In the genomic region with DNA sequence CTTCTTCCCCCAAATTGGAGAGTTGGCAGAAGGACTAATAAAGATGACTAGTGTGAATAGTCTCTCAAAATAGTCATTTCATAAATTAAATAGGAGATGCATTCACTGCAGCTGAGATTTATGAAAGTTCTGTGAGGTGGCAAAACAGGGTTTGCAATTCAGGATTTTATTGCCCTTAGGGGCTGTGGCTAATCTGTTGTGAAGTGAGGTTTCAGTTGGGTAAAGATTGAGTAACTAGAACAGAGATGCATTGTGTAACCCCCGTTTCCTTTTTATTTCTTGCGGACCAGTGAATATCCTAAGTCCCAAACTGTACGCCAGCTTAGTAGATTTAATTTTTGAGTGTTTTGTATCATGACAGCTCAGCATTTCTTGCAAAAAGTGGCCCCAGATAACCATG, we compare ENCODE assay signal across 16 cellular contexts. TPM values are rescaled to one million over a fixed set of nuclear protein-coding genes. Genes with fewer than 3 reads are reported as not detected.
DNase-seq lines count a peak whose midpoint lies in the region; ATAC-seq and TF ChIP-seq lines count a peak whose summit lies in the region.
"Had no signal": no experiment of that assay in that cellular context is flagged by ENCODE, and none has a peak within 500 bp of the region (broad histone marks: within the 10 kb centered on the region; RNA-seq: fewer than 3 reads in every experiment).

No MANE protein-coding gene starts in this region.

- no peak overlapping the region for H3K9ac ChIP-seq in GM23248

- no peak for ATAC-seq in effector memory CD8-positive, alpha-beta T cell (replicated peaks)
- no peak for ATAC-seq in HG02884 (IDR thresholded peaks at IDR 0.05; ENCODE audit: unreplicated experiment)
- ATAC-seq: stimulated activated effector memory CD8-positive, alpha-beta T cell treated with anti-CD3 and anti-CD28 coated beads, Interleukin-12 subunit alpha, Interleukin-12 subunit beta, amount 100 ng/mL, for 72 hours had no signal

- no peaks in the 10 kb centered on the region for H3K27me3 Mint-ChIP-seq in osteocyte (ENCODE audit: unreplicated experiment)
- H3K27me3 Mint-ChIP-seq in effector memory CD8-positive, alpha-beta T cell: no peaks in the 10 kb centered on the region

- no peaks in the 10 kb centered on the region for H3F3A ChIP-seq in GM23248 (ENCODE audit: insufficient read depth)

- no peak for TF ChIP-seq CTCF in esophagus muscularis mucosa (IDR thresholded peaks at IDR 0.05)
- no peak for TF ChIP-seq CTCF in osteoblast (IDR thresholded peaks at IDR 0.05; ENCODE audit: extremely low read depth, low read depth, low read length)
- TF ChIP-seq CTCF in osteocyte (IDR thresholded peaks at IDR 0.05): no peak

- H3K36me3 Mint-ChIP-seq in osteocyte (ENCODE audit: unreplicated experiment): peaks cover 20% of the 10 kb centered on the region
- no peaks in the 10 kb centered on the region for H3K36me3 Mint-ChIP-seq in effector memory CD8-positive, alpha-beta T cell (ENCODE audit: insufficient read depth)
- H3K36me3 Mint-ChIP-seq: stimulated activated effector memory CD8-positive, alpha-beta T cell treated with anti-CD3 and anti-CD28 coated beads, Interleukin-12 subunit alpha, Interleukin-12 subunit beta, amount 100 ng/mL, for 72 hours had no signal

- H3K79me2 ChIP-seq in osteoblast (ENCODE audit: insufficient read depth, low read length) (no peaks in the 10 kb centered on the region), GM23248 (ENCODE audit: insufficient read depth) (no peaks in the 10 kb centered on the region)

- DNase-seq in GF-D8 (lab: John Stamatoyannopoulos, UW) (peak; percentile 89), SIG-M5 treated with dmso at 0.1 percent for 504 hours (lab: John Stamatoyannopoulos, UW; ENCODE audit: unreplicated experiment) (peak; percentile 93), esophagus muscularis mucosa (ENCODE audit: extremely low spot score) (no peak), osteoblast (ENCODE audit: insufficient read length, low spot score, missing footprints) (no peak), GM23248 (no peak), osteocyte (ENCODE audit: extremely low spot score, unreplicated experiment) (no peak)
- no peak for DNase-seq in effector memory CD8-positive, alpha-beta T cell
- DNase-seq: activated CD4-positive, CD25-positive, alpha-beta regulatory T cell treated with anti-CD3 and anti-CD28 coated beads, Interleukin-2, amount 50 U/mL, for 72 hours; brain microvascular endothelial cell; NCI-H187; NCI-H748 treated with DMSO at 0.1 percent for 48 hours had no signal

- no peak for TF ChIP-seq EP300 in esophagus muscularis mucosa (IDR thresholded peaks at IDR 0.05)

- H3K4me3 Mint-ChIP-seq in osteocyte (ENCODE audit: unreplicated experiment): no peak overlapping the region
- H3K4me3 Mint-ChIP-seq in effector memory CD8-positive, alpha-beta T cell: no peak overlapping the region
- H3K4me3 Mint-ChIP-seq: stimulated activated effector memory CD8-positive, alpha-beta T cell treated with anti-CD3 and anti-CD28 coated beads, Interleukin-12 subunit alpha, Interleukin-12 subunit beta, amount 100 ng/mL, for 72 hours had no signal

- H3K9me3 Mint-ChIP-seq in osteocyte (ENCODE audit: unreplicated experiment): no peaks in the 10 kb centered on the region
- H3K9me3 Mint-ChIP-seq in effector memory CD8-positive, alpha-beta T cell: no peaks in the 10 kb centered on the region
- H3K9me3 Mint-ChIP-seq: stimulated activated effector memory CD8-positive, alpha-beta T cell treated with anti-CD3 and anti-CD28 coated beads, Interleukin-12 subunit alpha, Interleukin-12 subunit beta, amount 100 ng/mL, for 72 hours had no signal

- H3K27ac ChIP-seq in esophagus muscularis mucosa (replicated peaks in 1 of 4) (peak overlapping the region; percentile 1 to 60 (median 29)), osteoblast (ENCODE audit: low read depth, low read length) (peak overlapping the region; percentile 21), GM23248 (no peak overlapping the region)
- H3K27ac ChIP-seq: brain microvascular endothelial cell had no signal

- intact Hi-C loops in esophagus muscularis mucosa (cut with DNase I): loop anchor here (5.0 to 10.0 kb wide), 3 partner anchors 83 to 742 kb away; a partner anchor contains a TSS

- H3K27me3 ChIP-seq in esophagus muscularis mucosa: no peaks in the 10 kb centered on the region
- no peaks in the 10 kb centered on the region for H3K27me3 ChIP-seq in osteoblast (ENCODE audit: insufficient read depth, low read length)
- no peaks in the 10 kb centered on the region for H3K27me3 ChIP-seq in GM23248 (replicated peaks; ENCODE audit: insufficient read depth)
- H3K27me3 ChIP-seq: brain microvascular endothelial cell had no signal

- peak overlapping the region; percentile 54 for H3K4me2 ChIP-seq in osteoblast (ENCODE audit: insufficient read depth, low read length)
- H3K4me2 ChIP-seq in GM23248 (ENCODE audit: unreplicated experiment): no peak overlapping the region

- H3K4me3 ChIP-seq in esophagus muscularis mucosa (no peak overlapping the region), osteoblast (ENCODE audit: insufficient read depth, low read length) (no peak overlapping the region), GM23248 (no peak overlapping the region)

- H3K4me1 ChIP-seq in esophagus muscularis mucosa: peaks cover 2 to 25% (median 20%) of the 10 kb centered on the region in 4 donors
- H3K4me1 ChIP-seq in osteoblast (ENCODE audit: insufficient read depth, low read length): peaks cover 10% of the 10 kb centered on the region
- no peaks in the 10 kb centered on the region for H3K4me1 ChIP-seq in GM23248 (ENCODE audit: insufficient read depth)

- H3K9me2 ChIP-seq in GM23248 (ENCODE audit: insufficient read depth): no peaks in the 10 kb centered on the region

- in situ Hi-C loops in GM23248 (cut with MboI): loop anchor here (25.0 kb wide), 1 partner anchor 403 kb away; no protein-coding TSS in a partner anchor

- no peak overlapping the region for H3K27ac Mint-ChIP-seq in osteocyte (ENCODE audit: unreplicated experiment)
- H3K27ac Mint-ChIP-seq in effector memory CD8-positive, alpha-beta T cell: no peak overlapping the region
- H3K27ac Mint-ChIP-seq: stimulated activated effector memory CD8-positive, alpha-beta T cell treated with anti-CD3 and anti-CD28 coated beads, Interleukin-12 subunit alpha, Interleukin-12 subunit beta, amount 100 ng/mL, for 72 hours had no signal

- no peaks in the 10 kb centered on the region for H3K9me3 ChIP-seq in esophagus muscularis mucosa
- H3K9me3 ChIP-seq in osteoblast (ENCODE audit: low read depth, low read length): no peaks in the 10 kb centered on the region
- no peaks in the 10 kb centered on the region for H3K9me3 ChIP-seq in GM23248 (ENCODE audit: low read depth)

- H2AFZ ChIP-seq in osteoblast (ENCODE audit: low read length) (no peak overlapping the region), GM23248 (no peak overlapping the region)

- 75% methylated on average over 3 of the region's 3 CpGs for WGBS in esophagus muscularis mucosa
- 91 to 96% methylated on average over 3 of the region's 3 CpGs for WGBS in GM23248 (ENCODE audit: low coverage in 1 of 2, low lambda C conversion rate in 2 of 2, missing lambda C conversion rate in 2 of 2), 2 experiments

- no peaks in the 10 kb centered on the region for H3K4me1 Mint-ChIP-seq in osteocyte (ENCODE audit: unreplicated experiment)
- peaks cover 0 to 1% of the 10 kb centered on the region in 2 donors for H3K4me1 Mint-ChIP-seq in effector memory CD8-positive, alpha-beta T cell (ENCODE audit: low read depth in 2 of 2)
- H3K4me1 Mint-ChIP-seq: stimulated activated effector memory CD8-positive, alpha-beta T cell treated with anti-CD3 and anti-CD28 coated beads, Interleukin-12 subunit alpha, Interleukin-12 subunit beta, amount 100 ng/mL, for 72 hours had no signal

- H4K20me1 ChIP-seq in osteoblast (ENCODE audit: insufficient read depth, low read length) (no peaks in the 10 kb centered on the region), GM23248 (ENCODE audit: insufficient read depth) (no peaks in the 10 kb centered on the region)

- H3K36me3 ChIP-seq in esophagus muscularis mucosa: peaks cover 0 to 31% (median 4%) of the 10 kb centered on the region in 4 donors
- peaks cover 2% of the 10 kb centered on the region for H3K36me3 ChIP-seq in osteoblast (ENCODE audit: insufficient read depth, low read length)
- no peaks in the 10 kb centered on the region for H3K36me3 ChIP-seq in GM23248 (ENCODE audit: low read depth)
- H3K36me3 ChIP-seq: brain microvascular endothelial cell had no signal

- no peak for TF ChIP-seq POLR2A in esophagus muscularis mucosa (IDR thresholded peaks at IDR 0.05; ENCODE audit: low read depth)

RNA-seq across cellular contexts. Expression of a gene that starts 16.2 kb away (rescaled TPM):
- total RNA-seq in esophagus muscularis mucosa (1 to 10 TPM; 2.3 to 3.0 (median 2.7) TPM), osteoblast (0.88 and 7.6 TPM in 2 replicates), osteocyte (2.2 and 2.6 TPM in 2 replicates)
- under 0.01 TPM in 1 of 2 replicates, not detected in the other for total RNA-seq in GM23248 (2014; rRNA removed; shearing (Covaris generic))
- polyA plus RNA-seq in GM23248 (2016; fragmentation: Nextera tagmentation; extraction: Ambion mirVana): 0.16 and 0.43 TPM in 2 replicates
- total RNA-seq: Daoy, endothelial cell of umbilical vein, H4 had no signal
- polyA plus RNA-seq: endothelial cell of umbilical vein had no signal

RNA-seq across cellular contexts. Expression of a gene that starts 44.3 kb away (rescaled TPM):
- 10 to 100 TPM; 39.6 to 56.2 (median 43.7) TPM for total RNA-seq in esophagus muscularis mucosa
- total RNA-seq in osteoblast: 22.1 and 25.3 TPM in 2 replicates
- 4.4 and 5.3 TPM in 2 replicates for total RNA-seq in GM23248 (2014; rRNA removed; shearing (Covaris generic))
- polyA plus RNA-seq in GM23248 (2016; fragmentation: Nextera tagmentation; extraction: Ambion mirVana): 6.1 and 9.8 TPM in 2 replicates
- 21.8 and 22.8 TPM in 2 replicates for total RNA-seq in osteocyte

Comparison
In these comparisons a context has a peak if more than half of its experiments do, and no peak if none do; other contexts are left out.
1. DNase-seq: peak in GF-D8 (single experiment) and SIG-M5 treated with dmso at 0.1 percent for 504 hours (single experiment); none in esophagus muscularis mucosa (single experiment), osteoblast (single experiment), GM23248 (single experiment), osteocyte (single experiment) and effector memory CD8-positive, alpha-beta T cell (0 of 3).